Comparison of ENCODE assay signal across 10 cellular contexts in genomic region chr12:45732936-45733335, GRCh38. TPM values are rescaled to one million over a fixed set of nuclear protein-coding genes. Genes with fewer than 3 reads are reported as not detected.
DNase-seq lines count a peak whose midpoint lies in the region; ATAC-seq, FAIRE-seq and TF ChIP-seq lines count a peak whose summit lies in the region.
"Had no signal": no experiment of that assay in that cellular context is flagged by ENCODE, and none has a peak within 500 bp of the region (broad histone marks: within the 10 kb centered on the region; RNA-seq: fewer than 3 reads in every experiment).

No MANE protein-coding gene starts in this region.

- TF ChIP-seq POLR2A in upper lobe of left lung (IDR thresholded peaks at IDR 0.05) (no peak), GM12891 (IDR thresholded peaks at IDR 0.05; ENCODE audit: low read depth, low read length) (no peak)

- intact Hi-C loops in CD14-positive monocyte (cut with micrococcal nuclease): loop anchor here in 1 of 2 donors (10.0 kb wide), 1 partner anchor 642 kb away; the partner anchor contains the start of gene SLC38A2

- peak overlapping the region; percentile 9 to 99 (median 98) for H3K27ac ChIP-seq in upper lobe of left lung

- peaks cover 0 to 3% (median 0%) of the 10 kb centered on the region in 4 donors for H3K9me3 ChIP-seq in upper lobe of left lung

- peaks cover 24 to 39% (median 31%) of the 10 kb centered on the region in 4 donors for H3K4me1 ChIP-seq in upper lobe of left lung

- DNase-seq in activated naive CD4-positive, alpha-beta T cell treated with Interleukin-2 at 50 U/mL for 16 hours: no peak
- DNase-seq in activated naive CD8-positive, alpha-beta T cell treated with anti-CD3 and anti-CD28 coated beads, Interleukin-2, amount 50 U/mL, for 24 hours: no peak
- no peak for DNase-seq in memory B cell (ENCODE audit: low spot score in 2 of 2)
- DNase-seq in upper lobe of left lung: no peak
- DNase-seq in amniotic stem cell (lab: John Stamatoyannopoulos, UW): no peak
- no peak for DNase-seq in GM12891 (ENCODE audit: insufficient read length, low spot score)
- DNase-seq in CD14-positive monocyte (ENCODE audit: low spot score): no peak
- DNase-seq: nucleus accumbens had no signal

- no peaks in the 10 kb centered on the region for H3K27me3 Mint-ChIP-seq in activated naive CD4-positive, alpha-beta T cell treated with anti-CD3 and anti-CD28 coated beads, Interleukin-2, amount 50 U/mL, for 24 hours
- no peaks in the 10 kb centered on the region for H3K27me3 Mint-ChIP-seq in activated naive CD8-positive, alpha-beta T cell treated with anti-CD3 and anti-CD28 coated beads, Interleukin-2, amount 50 U/mL, for 24 hours
- H3K27me3 Mint-ChIP-seq in memory B cell (no peaks in the 10 kb centered on the region), CD14-positive monocyte (ENCODE audit: low read depth in 3 of 3) (no peaks in the 10 kb centered on the region)

- peaks cover 0 to 4% (median 0%) of the 10 kb centered on the region in 4 donors for H3K27me3 ChIP-seq in upper lobe of left lung

- H3K4me3 Mint-ChIP-seq in activated naive CD4-positive, alpha-beta T cell treated with anti-CD3 and anti-CD28 coated beads, Interleukin-2, amount 50 U/mL, for 24 hours: peak overlapping the region; percentile 78
- H3K4me3 Mint-ChIP-seq in activated naive CD8-positive, alpha-beta T cell treated with anti-CD3 and anti-CD28 coated beads, Interleukin-2, amount 50 U/mL, for 24 hours: peak overlapping the region; percentile 69
- peak overlapping the region; percentile 37 for H3K4me3 Mint-ChIP-seq in memory B cell
- H3K4me3 Mint-ChIP-seq in CD14-positive monocyte: no peak overlapping the region

- peaks cover 12% of the 10 kb centered on the region for H3K36me3 Mint-ChIP-seq in activated naive CD4-positive, alpha-beta T cell treated with anti-CD3 and anti-CD28 coated beads, Interleukin-2, amount 50 U/mL, for 24 hours
- H3K36me3 Mint-ChIP-seq in activated naive CD8-positive, alpha-beta T cell treated with anti-CD3 and anti-CD28 coated beads, Interleukin-2, amount 50 U/mL, for 24 hours (ENCODE audit: low read depth): peaks cover 36% of the 10 kb centered on the region
- peaks cover 13% of the 10 kb centered on the region for H3K36me3 Mint-ChIP-seq in memory B cell
- H3K36me3 Mint-ChIP-seq in CD14-positive monocyte: peaks cover 18 to 32% of the 10 kb centered on the region in 2 donors

- ATAC-seq in activated naive CD8-positive, alpha-beta T cell treated with anti-CD3 and anti-CD28 coated beads, Interleukin-2, amount 50 U/mL, for 24 hours: no peak
- ATAC-seq in memory B cell (ENCODE audit: low read depth) (no peak), upper lobe of left lung (ENCODE audit: low FRiP score in 2 of 2) (no peak)
- ATAC-seq: HCT116 had no signal

- no peak for TF ChIP-seq EP300 in upper lobe of left lung (IDR thresholded peaks at IDR 0.05)

- TF ChIP-seq CTCF in upper lobe of left lung (IDR thresholded peaks at IDR 0.05): no peak
- no peak for TF ChIP-seq CTCF in CD14-positive monocyte (IDR thresholded peaks at IDR 0.05)

- H3K4me3 ChIP-seq in upper lobe of left lung: peak overlapping the region in 1 of 4 donors; percentile 82

- peaks cover 62% of the 10 kb centered on the region for H3K4me1 Mint-ChIP-seq in activated naive CD4-positive, alpha-beta T cell treated with anti-CD3 and anti-CD28 coated beads, Interleukin-2, amount 50 U/mL, for 24 hours
- peaks cover 54% of the 10 kb centered on the region for H3K4me1 Mint-ChIP-seq in activated naive CD8-positive, alpha-beta T cell treated with anti-CD3 and anti-CD28 coated beads, Interleukin-2, amount 50 U/mL, for 24 hours
- H3K4me1 Mint-ChIP-seq in memory B cell: peaks cover 16% of the 10 kb centered on the region
- H3K4me1 Mint-ChIP-seq in CD14-positive monocyte: peaks cover 26% of the 10 kb centered on the region

- peak overlapping the region; percentile 92 for H3K27ac Mint-ChIP-seq in activated naive CD4-positive, alpha-beta T cell treated with anti-CD3 and anti-CD28 coated beads, Interleukin-2, amount 50 U/mL, for 24 hours
- peak overlapping the region; percentile 79 for H3K27ac Mint-ChIP-seq in activated naive CD8-positive, alpha-beta T cell treated with anti-CD3 and anti-CD28 coated beads, Interleukin-2, amount 50 U/mL, for 24 hours
- H3K27ac Mint-ChIP-seq in memory B cell (peak overlapping the region; percentile 94), CD14-positive monocyte (peak overlapping the region in 1 of 7 donors; percentile 74)

- H3K36me3 ChIP-seq in upper lobe of left lung: peaks cover 0 to 3% (median 0%) of the 10 kb centered on the region in 4 donors

- H3K9me3 Mint-ChIP-seq in activated naive CD4-positive, alpha-beta T cell treated with anti-CD3 and anti-CD28 coated beads, Interleukin-2, amount 50 U/mL, for 24 hours: no peaks in the 10 kb centered on the region
- no peaks in the 10 kb centered on the region for H3K9me3 Mint-ChIP-seq in activated naive CD8-positive, alpha-beta T cell treated with anti-CD3 and anti-CD28 coated beads, Interleukin-2, amount 50 U/mL, for 24 hours
- H3K9me3 Mint-ChIP-seq in memory B cell (peaks cover 4% of the 10 kb centered on the region), CD14-positive monocyte (peaks cover 0 to 8% (median 6%) of the 10 kb centered on the region in 7 donors)

- FAIRE-seq in GM12891 (lab: Jason Lieb, UNC): no peak

TF ChIP-seq in GM12891, 5 proteins besides CTCF, POLR2A, EP300 and RAD21:
- TF ChIP-seq SPI1 (IDR thresholded peaks at IDR 0.05; ENCODE audit: low read depth, low read length): no peak
- no peak for TF ChIP-seq POU2F2 (IDR thresholded peaks at IDR 0.05; ENCODE audit: low read depth, low read length)
- TF ChIP-seq POLR2AphosphoS5 (IDR thresholded peaks at IDR 0.05; ENCODE audit: low read depth, low read length): no peak
- TF ChIP-seq PAX5 (IDR thresholded peaks at IDR 0.05; ENCODE audit: insufficient read depth, low read length, severe bottlenecking): no peak
- TF ChIP-seq TAF1 (IDR thresholded peaks at IDR 0.05; ENCODE audit: low read depth, low read length): no peak

RNA-seq across cellular contexts. Expression of gene ARID2, which starts 3.4 kb away (rescaled TPM):
- 10 to 100 TPM; 19.4 to 48.5 (median 27.0) TPM for total RNA-seq in upper lobe of left lung
- polyA plus RNA-seq in GM12891 (2012; ENCODE audit: low read depth, missing spikeins): 4.7 TPM
- polyA plus RNA-seq in CD14-positive monocyte: 1 to 10 TPM; 3.0 to 4.7 TPM

Comparison
In these comparisons a context has a peak if more than half of its experiments do, and no peak if none do; other contexts are left out.
1. H3K4me3 Mint-ChIP-seq: peak in activated naive CD4-positive, alpha-beta T cell treated with anti-CD3 and anti-CD28 coated beads, Interleukin-2, amount 50 U/mL, for 24 hours (single experiment), activated naive CD8-positive, alpha-beta T cell treated with anti-CD3 and anti-CD28 coated beads, Interleukin-2, amount 50 U/mL, for 24 hours (single experiment) and memory B cell (single experiment); none in CD14-positive monocyte (0 of 2).